8 cellular contexts compared by ENCODE assay signal in the genomic region with DNA sequence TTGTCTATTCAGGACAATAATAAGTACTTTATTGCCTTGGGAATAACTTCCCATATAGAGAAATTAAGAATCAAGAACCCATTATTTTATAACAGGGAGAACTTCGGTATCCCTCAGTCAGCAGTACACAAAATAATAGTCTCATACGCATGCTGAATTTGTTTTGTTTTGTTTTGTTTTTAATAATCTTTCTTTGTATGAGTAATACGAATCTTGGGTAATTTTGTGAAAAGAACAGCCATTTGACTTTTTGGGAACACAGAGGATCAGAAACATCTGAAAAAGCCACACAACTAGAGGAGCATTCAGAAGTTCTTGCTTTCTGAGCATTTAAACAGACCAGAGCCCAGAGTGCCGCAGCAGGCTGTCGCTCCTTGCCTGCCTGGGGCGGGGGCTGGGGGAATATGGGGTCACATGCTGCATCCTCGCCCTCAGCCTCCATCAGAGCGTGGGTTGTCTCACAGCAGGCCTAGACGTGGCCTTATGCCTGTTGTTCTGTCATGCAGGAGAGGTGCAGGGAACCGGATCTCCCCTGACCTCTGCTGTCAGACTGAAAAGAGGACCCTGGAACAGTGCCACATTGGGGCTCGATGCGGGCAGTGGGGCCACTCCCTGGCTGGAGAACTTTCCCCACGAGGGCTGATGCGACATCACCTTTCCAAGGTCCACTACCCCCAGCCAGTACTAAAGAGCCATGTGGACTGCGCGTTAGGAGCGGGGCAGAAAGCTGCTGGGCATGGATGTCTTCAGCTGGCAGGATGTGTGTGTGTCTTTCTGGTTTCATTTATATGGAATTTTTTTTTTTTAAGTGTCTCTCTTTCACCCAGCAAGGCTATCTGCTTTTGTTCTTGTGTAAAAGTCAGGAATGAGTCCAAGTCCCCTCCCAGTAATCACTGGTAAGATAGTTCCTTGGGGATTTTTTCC.
DNase-seq lines count a peak whose midpoint lies in the region; ATAC-seq and TF ChIP-seq lines count a peak whose summit lies in the region.

No MANE protein-coding gene starts in this region.

- ATAC-seq in HG02642 (IDR thresholded peaks at IDR 0.05; ENCODE audit: poor library complexity, unreplicated experiment) (peak; percentile 75), lower lobe of right lung (no peak)

- peaks cover 44% of the 10 kb centered on the region for H3K4me1 ChIP-seq in lower lobe of right lung

- H3K9me3 ChIP-seq in lower lobe of right lung = no peaks in the 10 kb centered on the region

- no peak overlapping the region for H3K4me3 ChIP-seq in lower lobe of right lung

- H3K27me3 ChIP-seq in lower lobe of right lung (ENCODE audit: low read depth) = no peaks in the 10 kb centered on the region

- TF ChIP-seq CTCF in VCaP (conservative IDR thresholded peaks at IDR 0.05) = no peak
- TF ChIP-seq CTCF in lower lobe of right lung (IDR thresholded peaks at IDR 0.05) = no peak

- intact Hi-C loops in lower lobe of right lung (cut with DNase I) = no loop called here

- H3K27ac ChIP-seq in VCaP (peak overlapping the region; percentile 49), lower lobe of right lung (peak overlapping the region; percentile 34)

- DNase-seq in EL (peak; percentile 57), lower lobe of right lung (no peak), cortex of kidney (lab: John Stamatoyannopoulos, UW) (no peak)
- no peak for DNase-seq in stimulated activated CD4-positive, alpha-beta T cell treated with anti-CD3 and anti-CD28 coated beads, Interleukin-4, amount 100 ng/mL, for 4 hours
- no peak for DNase-seq in activated CD4-positive, alpha-beta T cell treated with anti-CD3 and anti-CD28 coated beads, Interleukin-2, amount 50 U/mL, for 1 hour
- no peak for DNase-seq in activated effector memory CD4-positive, alpha-beta T cell treated with Interleukin-2 at 50 U/mL for 16 hours

- H3K36me3 ChIP-seq in lower lobe of right lung = peaks cover 12% of the 10 kb centered on the region
